ENCODE assay signal across 1 cellular context in genomic region chr11:88320149-88320559, GRCh38.
TF ChIP-seq lines count a peak whose summit lies in the region.

No MANE protein-coding gene starts in this region.

TF ChIP-seq in HEK293, 187 proteins besides CTCF, POLR2A, EP300 and RAD21 (continued from another document and continues in another):
- TF ChIP-seq ZNF280C (tag by site-specific recombination; IDR thresholded peaks at IDR 0.05) (no peak), ZNF558 (tag by site-specific recombination; IDR thresholded peaks at IDR 0.05) (no peak), ZNF423 (tag by site-specific recombination; IDR thresholded peaks at IDR 0.05) (no peak), ZNF843 (tag by site-specific recombination; IDR thresholded peaks at IDR 0.05) (peak; percentile 98), ZEB2 (tag by site-specific recombination; IDR thresholded peaks at IDR 0.05) (peak; percentile 74), ZSCAN4 (tag by site-specific recombination; IDR thresholded peaks at IDR 0.05) (peak; percentile 70), ZNF596 (tag by site-specific recombination; IDR thresholded peaks at IDR 0.05) (no peak), MEIS1 (CRISPR knock-in tag; IDR thresholded peaks at IDR 0.05; ENCODE audit: borderline replicate concordance) (no peak), ZBTB44 (tag by site-specific recombination; IDR thresholded peaks at IDR 0.05) (peak; percentile 87), ZNF645 (tag by site-specific recombination; IDR thresholded peaks at IDR 0.05) (no peak), OSR2 (tag by site-specific recombination; IDR thresholded peaks at IDR 0.05) (peak; percentile 97), ZNF660 (tag by site-specific recombination; IDR thresholded peaks at IDR 0.05) (no peak), ZNF16 (tag by site-specific recombination; IDR thresholded peaks at IDR 0.05; ENCODE audit: low read depth) (no peak), ZNF2 (tag by site-specific recombination; IDR thresholded peaks at IDR 0.05) (peak; percentile 65; the same call in 1 of the 2 replicates), ZNF837 (tag by site-specific recombination; IDR thresholded peaks at IDR 0.05) (no peak), YY1 (tag by site-specific recombination; IDR thresholded peaks at IDR 0.05) (0 out of 2 replicates have a peak, but pooled peaks have one; percentile 36), ZNF433 (tag by site-specific recombination; IDR thresholded peaks at IDR 0.05; ENCODE audit: low read depth) (no peak), ZNF514 (tag by site-specific recombination; IDR thresholded peaks at IDR 0.05) (no peak), ZXDB (tag by site-specific recombination; IDR thresholded peaks at IDR 0.05) (peak; percentile 81), ZNF521 (tag by site-specific recombination; IDR thresholded peaks at IDR 0.05) (no peak), ZNF548 (tag by site-specific recombination; IDR thresholded peaks at IDR 0.05) (no peak), ZNF248 (tag by site-specific recombination; IDR thresholded peaks at IDR 0.05) (no peak), ZNF549 (tag by site-specific recombination; IDR thresholded peaks at IDR 0.05) (no peak), ZNF560 (tag by site-specific recombination; IDR thresholded peaks at IDR 0.05; ENCODE audit: borderline replicate concordance) (no peak), ZNF785 (tag by site-specific recombination; IDR thresholded peaks at IDR 0.05) (no peak), ZNF391 (tag by site-specific recombination; IDR thresholded peaks at IDR 0.05; ENCODE audit: borderline replicate concordance, low read depth) (peak; percentile 59; the same call in 1 of the 2 replicates), ZNF350 (tag by site-specific recombination; IDR thresholded peaks at IDR 0.05) (no peak), KLF1 (tag by site-specific recombination; IDR thresholded peaks at IDR 0.05) (no peak), ZNF776 (tag by site-specific recombination; IDR thresholded peaks at IDR 0.05; ENCODE audit: borderline replicate concordance) (no peak), ZNF394 (tag by site-specific recombination; IDR thresholded peaks at IDR 0.05; ENCODE audit: borderline replicate concordance) (no peak), ZNF76 (tag by site-specific recombination; IDR thresholded peaks at IDR 0.05; ENCODE audit: borderline replicate concordance, low read depth) (peak; percentile 52; the same call in 1 of the 2 replicates), ZNF580 (tag by site-specific recombination; IDR thresholded peaks at IDR 0.05) (peak; percentile 94), ATF2 (tag by site-specific recombination; IDR thresholded peaks at IDR 0.05; ENCODE audit: low read depth) (peak; percentile 18; the same call in 1 of the 2 replicates), ZNF658 (tag by site-specific recombination; IDR thresholded peaks at IDR 0.05) (no peak), ZNF266 (tag by site-specific recombination; IDR thresholded peaks at IDR 0.05; ENCODE audit: low read depth) (no peak), ZNF280D (tag by site-specific recombination; IDR thresholded peaks at IDR 0.05) (no peak), ZSCAN18 (tag by site-specific recombination; IDR thresholded peaks at IDR 0.05) (no peak), SCRT2 (tag by site-specific recombination; IDR thresholded peaks at IDR 0.05) (no peak), PRDM4 (tag by site-specific recombination; IDR thresholded peaks at IDR 0.05) (peak; percentile 96), ZNF148 (tag by site-specific recombination; IDR thresholded peaks at IDR 0.05; ENCODE audit: borderline replicate concordance) (no peak), ZNF223 (tag by site-specific recombination; IDR thresholded peaks at IDR 0.05) (no peak), ZNF157 (tag by site-specific recombination; IDR thresholded peaks at IDR 0.05) (no peak), ZNF530 (tag by site-specific recombination; IDR thresholded peaks at IDR 0.05; ENCODE audit: low read depth) (no peak), EGR2 (tag by site-specific recombination; IDR thresholded peaks at IDR 0.05; ENCODE audit: low read depth) (no peak), ZNF529 (tag by site-specific recombination; IDR thresholded peaks at IDR 0.05; ENCODE audit: insufficient replicate concordance) (no peak)
